In genomic region chr9:76423216-76424177, GRCh38 we compare ENCODE assay signal across 1 cellular context.
TF ChIP-seq lines count a peak whose summit lies in the region.

No MANE protein-coding gene starts in this region.

TF ChIP-seq in HepG2, 621 proteins besides CTCF, POLR2A, EP300 and RAD21 (continued from another document and continues in another):
- TF ChIP-seq BCL6 (CRISPR knock-in tag; IDR thresholded peaks at IDR 0.05) (peak; percentile 84), ZNF17 (CRISPR knock-in tag; IDR thresholded peaks at IDR 0.05) (no peak), MIER3 (CRISPR knock-in tag; IDR thresholded peaks at IDR 0.05; ENCODE audit: borderline replicate concordance) (0 out of 2 replicates have a peak, but pooled peaks have one; percentile 37), TOPORS (CRISPR knock-in tag; IDR thresholded peaks at IDR 0.05) (no peak), ZNF780A (CRISPR knock-in tag; IDR thresholded peaks at IDR 0.05) (no peak), PHF5A (CRISPR knock-in tag; IDR thresholded peaks at IDR 0.05; ENCODE audit: low read depth, unreplicated experiment) (peak; percentile 35), ZFP41 (CRISPR knock-in tag; IDR thresholded peaks at IDR 0.05; ENCODE audit: borderline replicate concordance) (no peak), MED8 (CRISPR knock-in tag; IDR thresholded peaks at IDR 0.05; ENCODE audit: insufficient replicate concordance) (no peak), ZNF280D (CRISPR knock-in tag; IDR thresholded peaks at IDR 0.05) (no peak), MAX (IDR thresholded peaks at IDR 0.05) (no peak), ZNF616 (CRISPR knock-in tag; IDR thresholded peaks at IDR 0.05; ENCODE audit: low read depth) (no peak), JUNB (CRISPR knock-in tag; IDR thresholded peaks at IDR 0.05; ENCODE audit: borderline replicate concordance) (no peak; the same call in 1 of the 2 replicates), ZSCAN30 (CRISPR knock-in tag; IDR thresholded peaks at IDR 0.05) (no peak), ZNF564 (CRISPR knock-in tag; IDR thresholded peaks at IDR 0.05) (no peak), CENPX (CRISPR knock-in tag; IDR thresholded peaks at IDR 0.05) (no peak), SPEN (CRISPR knock-in tag; IDR thresholded peaks at IDR 0.05; ENCODE audit: low read depth) (no peak), HNRNPH1 (optimal IDR thresholded peaks at IDR 0.05; ENCODE audit: low read depth, low read length) (no peak), FOXP4 (CRISPR knock-in tag; IDR thresholded peaks at IDR 0.05) (peak; percentile 92), SOX5 (CRISPR knock-in tag; IDR thresholded peaks at IDR 0.05; ENCODE audit: borderline replicate concordance) (peak; percentile 95), MATR3 (CRISPR knock-in tag; IDR thresholded peaks at IDR 0.05) (no peak), JUN (CRISPR knock-in tag; IDR thresholded peaks at IDR 0.05) (no peak), SMARCC2 (IDR thresholded peaks at IDR 0.05) (no peak), NKX3-1 (CRISPR knock-in tag; IDR thresholded peaks at IDR 0.05) (no peak), MLLT10 (CRISPR knock-in tag; IDR thresholded peaks at IDR 0.05) (no peak), HNRNPL (IDR thresholded peaks at IDR 0.05; ENCODE audit: low read depth, low read length) (no peak), ZNF256 (CRISPR knock-in tag; conservative IDR thresholded peaks at IDR 0.05) (no peak), ZNF414 (CRISPR knock-in tag; IDR thresholded peaks at IDR 0.05) (0 out of 2 replicates have a peak, but pooled peaks have one; percentile 28), TERF1 (CRISPR knock-in tag; IDR thresholded peaks at IDR 0.05) (no peak), ZBTB3 (CRISPR knock-in tag; IDR thresholded peaks at IDR 0.05; ENCODE audit: borderline replicate concordance, low read depth) (no peak), HIC2 (CRISPR knock-in tag; IDR thresholded peaks at IDR 0.05; ENCODE audit: low read depth) (no peak), ZNF234 (CRISPR knock-in tag; conservative IDR thresholded peaks at IDR 0.05) (no peak), PRDM15 (CRISPR knock-in tag; IDR thresholded peaks at IDR 0.05) (no peak), SRSF4 (IDR thresholded peaks at IDR 0.05; ENCODE audit: low read depth, low read length, poor library complexity, severe bottlenecking) (no peak), BRD4 (CRISPR knock-in tag; IDR thresholded peaks at IDR 0.05) (no peak), ZSCAN31 (CRISPR knock-in tag; IDR thresholded peaks at IDR 0.05; ENCODE audit: low read depth) (no peak), ZNF503 (CRISPR knock-in tag; IDR thresholded peaks at IDR 0.05) (peak; percentile 76), RARA (CRISPR knock-in tag; IDR thresholded peaks at IDR 0.05) (peak; percentile 89), RARG (CRISPR knock-in tag; IDR thresholded peaks at IDR 0.05; ENCODE audit: low read depth) (no peak), CHCHD3 (CRISPR knock-in tag; IDR thresholded peaks at IDR 0.05) (no peak), KLF16 (CRISPR knock-in tag; IDR thresholded peaks at IDR 0.05) (0 out of 4 replicates have a peak, but pooled peaks of 1 of the 2 experiments have one; percentile 37), ZNF639 (CRISPR knock-in tag; conservative IDR thresholded peaks at IDR 0.05) (no peak), ZFAT (CRISPR knock-in tag; conservative IDR thresholded peaks at IDR 0.05) (no peak), ZUFSP (CRISPR knock-in tag; IDR thresholded peaks at IDR 0.05; ENCODE audit: borderline replicate concordance) (no peak), ZNF276 (CRISPR knock-in tag; IDR thresholded peaks at IDR 0.05; ENCODE audit: low read depth) (no peak)
